ENCODE assay signal across 8 cellular contexts in the genomic region with DNA sequence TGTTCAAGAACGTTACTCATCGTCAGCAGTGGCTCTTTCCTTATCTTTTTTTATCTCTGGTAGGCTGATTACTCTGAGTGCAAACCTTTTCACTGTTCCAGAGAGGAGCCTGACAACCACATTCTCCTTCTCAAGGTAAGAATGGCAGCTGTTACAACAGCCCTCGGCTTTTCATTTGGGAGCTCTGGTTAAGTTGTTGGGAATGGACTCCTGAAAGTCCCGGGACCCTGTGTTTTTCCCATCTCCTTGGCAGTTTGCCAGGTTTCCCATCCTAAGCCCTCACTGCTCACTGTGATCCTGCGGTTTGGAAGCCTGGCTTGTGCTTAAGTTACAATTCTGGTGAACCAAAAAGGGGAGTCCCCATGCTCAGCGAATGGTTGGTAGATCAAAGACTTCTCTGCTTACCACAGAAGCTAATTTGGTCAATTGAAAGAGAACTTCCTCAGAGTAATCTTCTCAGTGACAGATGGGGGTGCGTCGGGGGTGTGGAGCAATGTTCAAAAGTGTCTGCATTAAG.
DNase-seq lines count a peak whose midpoint lies in the region; ATAC-seq and TF ChIP-seq lines count a peak whose summit lies in the region.

No MANE protein-coding gene starts in this region.

- no peaks in the 10 kb centered on the region for H3K36me3 ChIP-seq in neutrophil

- intact Hi-C loops in left ventricle myocardium superior (cut with micrococcal nuclease): no loop called here

- H3K4me3 ChIP-seq in neutrophil (ENCODE audit: low read depth in 1 of 2, low read length in 1 of 2): peak overlapping the region in 1 of 2 experiments; percentile 12

- ATAC-seq in HG03159 (IDR thresholded peaks at IDR 0.05; ENCODE audit: unreplicated experiment) (peak; percentile 91), left lobe of liver (no peak), left ventricle myocardium superior (no peak)

- no peaks in the 10 kb centered on the region for H3K9me3 ChIP-seq in neutrophil

- TF ChIP-seq CTCF in neutrophil (IDR thresholded peaks at IDR 0.05): no peak

- no peaks in the 10 kb centered on the region for H3K27me3 ChIP-seq in neutrophil

- DNase-seq in stimulated activated CD4-positive, alpha-beta T cell treated with anti-CD3 and anti-CD28 coated beads, Interleukin-1b, Interleukin-23, amount 100 ng/mL, for 48 hours: peak; percentile 5
- no peak for DNase-seq in stimulated activated CD4-positive, alpha-beta T cell treated with anti-CD3 and anti-CD28 coated beads, Interleukin-12 subunit alpha, Interleukin-12 subunit beta, amount 100 ng/mL, for 4 hours
- DNase-seq in T-helper 22 cell (ENCODE audit: low read depth): peak; percentile 14
- DNase-seq in NCI-H2196 treated with DMSO at 0.1 percent for 48 hours (lab: John Stamatoyannopoulos, UW; ENCODE audit: unreplicated experiment): no peak
- DNase-seq in left lobe of liver (ENCODE audit: low spot score): no peak
- no peak for DNase-seq in left ventricle myocardium superior

- peak overlapping the region; percentile 81 for H3K27ac ChIP-seq in neutrophil

- H3K4me1 ChIP-seq in neutrophil (ENCODE audit: control insufficient read depth in 1 of 2, insufficient read depth in 1 of 2, low read depth in 1 of 2, low read length in 1 of 2): peaks cover 31 to 35% of the 10 kb centered on the region in 2 experiments

Comparison
In these comparisons a context has a peak if more than half of its experiments do, and no peak if none do; other contexts are left out.
1. DNase-seq: peak in stimulated activated CD4-positive, alpha-beta T cell treated with anti-CD3 and anti-CD28 coated beads, Interleukin-1b, Interleukin-23, amount 100 ng/mL, for 48 hours (single experiment) and T-helper 22 cell (single experiment); none in stimulated activated CD4-positive, alpha-beta T cell treated with anti-CD3 and anti-CD28 coated beads, Interleukin-12 subunit alpha, Interleukin-12 subunit beta, amount 100 ng/mL, for 4 hours (single experiment), NCI-H2196 treated with DMSO at 0.1 percent for 48 hours (single experiment), left lobe of liver (single experiment) and left ventricle myocardium superior (single experiment).